ENCODE assay signal across 8 cellular contexts in genomic region chr17:74840989-74841666, GRCh38. TPM values are rescaled to one million over a fixed set of nuclear protein-coding genes. Genes with fewer than 3 reads are reported as not detected.
DNase-seq lines count a peak whose midpoint lies in the region; ATAC-seq and TF ChIP-seq lines count a peak whose summit lies in the region.

No MANE protein-coding gene starts in this region.

- no peaks in the 10 kb centered on the region for H4K20me1 ChIP-seq in MM.1S (ENCODE audit: insufficient read depth, low read length)

- TF ChIP-seq CTCF in endodermal cell (conservative IDR thresholded peaks at IDR 0.05) (no peak), mesothelial cell of epicardium (IDR thresholded peaks at IDR 0.05; ENCODE audit: unreplicated experiment) (no peak), MM.1S (IDR thresholded peaks at IDR 0.05; ENCODE audit: low read length) (no peak)

- peak overlapping the region; percentile 14 for H3K27ac Mint-ChIP-seq in activated CD8-positive, alpha-beta memory T cell treated with anti-CD3 and anti-CD28 coated beads, Interleukin-2, amount 10 ng/mL, durations not matched to agents 7 days and 5 days
- H3K27ac Mint-ChIP-seq in endodermal cell: no peak overlapping the region
- peak overlapping the region; percentile 18 for H3K27ac Mint-ChIP-seq in mesothelial cell of epicardium

- H3K79me2 ChIP-seq in MM.1S (ENCODE audit: low read length): no peaks in the 10 kb centered on the region

- WGBS in endodermal cell (ENCODE audit: insufficient coverage in 1 of 2, insufficient read length in 1 of 2), 2 experiments: 55 to 61% methylated on average over 12 to 13 of the region's 13 CpGs

- no peak overlapping the region for H3K4me3 Mint-ChIP-seq in activated CD8-positive, alpha-beta memory T cell treated with anti-CD3 and anti-CD28 coated beads, Interleukin-2, amount 10 ng/mL, durations not matched to agents 7 days and 5 days
- no peak overlapping the region for H3K4me3 Mint-ChIP-seq in endodermal cell
- no peak overlapping the region for H3K4me3 Mint-ChIP-seq in mesothelial cell of epicardium

- peaks cover 8% of the 10 kb centered on the region for H3K4me1 ChIP-seq in endodermal cell (ENCODE audit: control insufficient read depth, insufficient read depth, low read length)
- no peaks in the 10 kb centered on the region for H3K4me1 ChIP-seq in MM.1S (ENCODE audit: low read length)

- peaks cover 44% of the 10 kb centered on the region for H3K27me3 ChIP-seq in endodermal cell (ENCODE audit: control insufficient read depth, insufficient read depth, low read length, poor library complexity, severe bottlenecking)
- no peaks in the 10 kb centered on the region for H3K27me3 ChIP-seq in MM.1S (replicated peaks; ENCODE audit: insufficient read depth, low read length)

- H3K9me3 Mint-ChIP-seq in activated CD8-positive, alpha-beta memory T cell treated with anti-CD3 and anti-CD28 coated beads, Interleukin-2, amount 10 ng/mL, durations not matched to agents 7 days and 5 days (ENCODE audit: low read depth): no peaks in the 10 kb centered on the region
- H3K9me3 Mint-ChIP-seq in endodermal cell (no peaks in the 10 kb centered on the region), mesothelial cell of epicardium (no peaks in the 10 kb centered on the region)

- H3K9ac ChIP-seq in endodermal cell (ENCODE audit: extremely low read depth, low read length, poor library complexity, severe bottlenecking): no peak overlapping the region
- H3K9ac ChIP-seq in MM.1S (ENCODE audit: low read length): no peak overlapping the region

- peaks cover 21% of the 10 kb centered on the region for H3K27me3 Mint-ChIP-seq in activated CD8-positive, alpha-beta memory T cell treated with anti-CD3 and anti-CD28 coated beads, Interleukin-2, amount 10 ng/mL, durations not matched to agents 7 days and 5 days
- H3K27me3 Mint-ChIP-seq in endodermal cell (ENCODE audit: insufficient read depth): peaks cover 45% of the 10 kb centered on the region
- H3K27me3 Mint-ChIP-seq in mesothelial cell of epicardium (ENCODE audit: low read depth): peaks cover 46% of the 10 kb centered on the region

- no peak overlapping the region for H3K4me2 ChIP-seq in MM.1S (ENCODE audit: low read depth, low read length)

- H3K27ac ChIP-seq in endodermal cell (ENCODE audit: low read depth, low read length): no peak overlapping the region
- no peak overlapping the region for H3K27ac ChIP-seq in MM.1S (ENCODE audit: low read length)

- H3K4me3 ChIP-seq in endodermal cell (ENCODE audit: low read length) (no peak overlapping the region), MM.1S (ENCODE audit: low read length) (no peak overlapping the region)

- peaks cover 10% of the 10 kb centered on the region for H3K4me1 Mint-ChIP-seq in activated CD8-positive, alpha-beta memory T cell treated with anti-CD3 and anti-CD28 coated beads, Interleukin-2, amount 10 ng/mL, durations not matched to agents 7 days and 5 days
- H3K4me1 Mint-ChIP-seq in endodermal cell (peaks cover 14% of the 10 kb centered on the region), mesothelial cell of epicardium (peaks cover 14% of the 10 kb centered on the region)

- CTCF ChIA-PET in activated CD8-positive, alpha-beta memory T cell treated with anti-CD3 and anti-CD28 coated beads, Interleukin-2, amount 10 ng/mL, durations not matched to agents 7 days and 5 days (lab: Charles Lee): interaction anchor here (1.0 to 2.0 kb wide), 2 partner anchors 21 to 24 kb away, joined by 4 to 6 read pairs; no protein-coding TSS in a partner anchor

- H3K9me3 ChIP-seq in endodermal cell (ENCODE audit: control insufficient read depth, low read length) (no peaks in the 10 kb centered on the region), MM.1S (replicated peaks; ENCODE audit: insufficient read depth, low read length) (no peaks in the 10 kb centered on the region)

- DNase-seq in activated CD8-positive, alpha-beta memory T cell treated with anti-CD3 and anti-CD28 coated beads, Interleukin-2, amount 10 ng/mL, durations not matched to agents 7 days and 5 days: no peak
- DNase-seq in activated CD8-positive, alpha-beta memory T cell treated with anti-CD3 and anti-CD28 coated beads for 24 hours: no peak
- peak; percentile 85 for DNase-seq in endodermal cell
- DNase-seq in mesothelial cell of epicardium (ENCODE audit: low spot score in 2 of 2, unreplicated experiment in 2 of 2): no peak
- DNase-seq in MM.1S: no peak
- no peak for DNase-seq in activated CD4-positive, alpha-beta T cell treated with anti-CD3 and anti-CD28 coated beads, Interleukin-2, amount 50 U/mL, for 1 hour

- H3K36me3 Mint-ChIP-seq in activated CD8-positive, alpha-beta memory T cell treated with anti-CD3 and anti-CD28 coated beads, Interleukin-2, amount 10 ng/mL, durations not matched to agents 7 days and 5 days: peaks cover 2% of the 10 kb centered on the region
- H3K36me3 Mint-ChIP-seq in endodermal cell (ENCODE audit: low read depth) (peaks cover 8% of the 10 kb centered on the region), mesothelial cell of epicardium (no peaks in the 10 kb centered on the region)

- H3F3A ChIP-seq in MM.1S (ENCODE audit: insufficient read depth, low read length): no peaks in the 10 kb centered on the region

- no peak overlapping the region for H2AFZ ChIP-seq in MM.1S (ENCODE audit: low read length)

- H3K36me3 ChIP-seq in endodermal cell (ENCODE audit: control insufficient read depth, insufficient read depth, low read length) (peaks cover 4% of the 10 kb centered on the region), MM.1S (replicated peaks; ENCODE audit: insufficient read depth, low read length) (no peaks in the 10 kb centered on the region)

- no peaks in the 10 kb centered on the region for H3K9me2 ChIP-seq in MM.1S (replicated peaks; ENCODE audit: insufficient read depth, low read length)

- no peak for ATAC-seq in activated CD8-positive, alpha-beta memory T cell treated with anti-CD3 and anti-CD28 coated beads, Interleukin-2, amount 10 ng/mL, durations not matched to agents 7 days and 5 days
- ATAC-seq in HG03521 (IDR thresholded peaks at IDR 0.05; ENCODE audit: unreplicated experiment) (no peak), HG02588 (IDR thresholded peaks at IDR 0.05; ENCODE audit: unreplicated experiment) (no peak)

RNA-seq across cellular contexts. Expression of gene GRIN2C, which starts 18.6 kb away (rescaled TPM):
- total RNA-seq in activated CD8-positive, alpha-beta memory T cell treated with anti-CD3 and anti-CD28 coated beads, Interleukin-2, amount 10 ng/mL, durations not matched to agents 7 days and 5 days: under 1 TPM; 0.07 to 0.09 TPM
- under 1 TPM; 0.24 to 0.31 TPM for total RNA-seq in endodermal cell
- 0.36 TPM for polyA plus RNA-seq in endodermal cell (2013, experiment 1 of 2)
- 0.33 TPM for polyA plus RNA-seq in endodermal cell (2013, experiment 2 of 2)
- total RNA-seq in mesothelial cell of epicardium: 0.16 to 0.29 TPM (median 0.18 TPM) in 3 replicates

RNA-seq across cellular contexts. Expression of gene FDXR, which starts 31.7 kb away (rescaled TPM):
- total RNA-seq in activated CD8-positive, alpha-beta memory T cell treated with anti-CD3 and anti-CD28 coated beads, Interleukin-2, amount 10 ng/mL, durations not matched to agents 7 days and 5 days: 10 to 100 TPM; 38.2 to 39.4 TPM
- total RNA-seq in endodermal cell (10 to 100 TPM; 17.3 to 19.4 TPM), mesothelial cell of epicardium (20.4 to 23.0 TPM (median 22.5 TPM) in 3 replicates)
- polyA plus RNA-seq in endodermal cell (2013, experiment 1 of 2): 14.8 TPM
- 13.9 TPM for polyA plus RNA-seq in endodermal cell (2013, experiment 2 of 2)

RNA-seq across cellular contexts. Expression of gene FADS6, which starts 52.3 kb away (rescaled TPM):
- not detected for total RNA-seq in activated CD8-positive, alpha-beta memory T cell treated with anti-CD3 and anti-CD28 coated beads, Interleukin-2, amount 10 ng/mL, durations not matched to agents 7 days and 5 days
- total RNA-seq in endodermal cell (1 to 10 TPM; 4.7 to 5.7 TPM), mesothelial cell of epicardium (0.14 to 0.85 TPM in 2 of 3 replicates, not detected in the other)
- 0.68 TPM for polyA plus RNA-seq in endodermal cell (2013, experiment 1 of 2)
- polyA plus RNA-seq in endodermal cell (2013, experiment 2 of 2): 0.33 TPM
